Comparison of ENCODE assay signal across 1 cellular context in the genomic region with DNA sequence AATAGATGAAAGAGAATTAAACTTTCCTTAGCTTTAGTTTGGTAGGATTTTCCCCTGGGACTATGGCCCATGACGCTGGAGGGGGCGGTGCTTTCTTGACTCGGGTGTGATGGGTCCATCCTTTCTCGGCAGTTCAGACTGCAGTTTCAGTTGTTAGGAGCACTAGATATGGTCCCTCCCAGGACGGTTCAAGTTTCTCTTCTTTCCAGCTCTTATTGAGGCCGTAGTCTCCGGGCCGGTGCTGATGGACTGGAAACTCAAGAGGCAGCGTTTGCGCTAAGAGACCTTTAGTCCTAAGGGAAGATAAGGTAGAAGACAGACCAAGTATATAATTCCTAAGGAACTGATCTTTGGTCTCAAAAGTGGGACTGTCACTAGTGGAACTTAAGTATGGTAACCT.
TF ChIP-seq lines count a peak whose summit lies in the region.

No MANE protein-coding gene starts in this region.

TF ChIP-seq in IMR-90, 13 proteins besides CTCF, POLR2A, EP300 and RAD21 (continued from another document):
- no peak for TF ChIP-seq RFX5 (IDR thresholded peaks at IDR 0.05; ENCODE audit: low read depth, low read length)
- TF ChIP-seq NFE2L2 (IDR thresholded peaks at IDR 0.05; ENCODE audit: low read depth, low read length), result no peak
- TF ChIP-seq RCOR1 (IDR thresholded peaks at IDR 0.05; ENCODE audit: insufficient replicate concordance, low read length), result no peak
- no peak for TF ChIP-seq FOS (IDR thresholded peaks at IDR 0.05; ENCODE audit: low read depth, low read length)
